ENCODE assay signal across 9 cellular contexts in genomic region chr6:7267521-7268091, GRCh38. TPM values are rescaled to one million over a fixed set of nuclear protein-coding genes. Genes with fewer than 3 reads are reported as not detected.
DNase-seq lines count a peak whose midpoint lies in the region; ATAC-seq, FAIRE-seq and TF ChIP-seq lines count a peak whose summit lies in the region.
"Had no signal": no experiment of that assay in that cellular context is flagged by ENCODE, and none has a peak within 500 bp of the region (broad histone marks: within the 10 kb centered on the region; RNA-seq: fewer than 3 reads in every experiment).

No MANE protein-coding gene starts in this region.

- ATAC-seq in HepG2 = peak; percentile 7; the same call in 1 of the 3 replicates
- ATAC-seq in HG03139 (IDR thresholded peaks at IDR 0.05; ENCODE audit: unreplicated experiment) = no peak

- H3K27me3 ChIP-seq in HepG2 (ENCODE audit: control insufficient read depth in 1 of 2, insufficient read depth in 2 of 2, low read length in 2 of 2) = no peaks in the 10 kb centered on the region
- H3K27me3 ChIP-seq in neural progenitor cell = no peaks in the 10 kb centered on the region

- WGBS in HepG2 (ENCODE audit: low lambda C conversion rate) = 75% methylated on average over 10 of the region's 13 CpGs

- no peak overlapping the region for H3K4me3 Mint-ChIP-seq in neural progenitor cell
- H3K4me3 Mint-ChIP-seq: T-helper 1 cell treated with Interleukin-12 subunit alpha and Interleukin-12 subunit beta and Interleukin-4 antibody, amounts not matched to agents 30 μg/mL and 1 μg/mL, for 36 hours had no signal

- TF ChIP-seq CTCF in HepG2 (CRISPR knock-in tag; IDR thresholded peaks at IDR 0.05) = no peak
- no peak for TF ChIP-seq CTCF in neural progenitor cell (IDR thresholded peaks at IDR 0.05)

- no peak overlapping the region for H3K4me2 ChIP-seq in HepG2 (ENCODE audit: low read depth, low read length)
- H3K4me2 ChIP-seq in neural progenitor cell = no peak overlapping the region

- no TSS peak for BruUV-seq in HepG2 (replicated peaks; lab: Mats Ljungman, UMichigan)

- CTCF ChIA-PET in HepG2 (lab: Yijun Ruan, JAX; ENCODE audit: low intra/inter-chr PET ratio, low total read pairs) (no interaction called here), HEK293T (lab: Yijun Ruan, JAX) (no interaction called here)

- H3K4me1 ChIP-seq in HepG2 (ENCODE audit: insufficient read depth, low read length) (peaks cover 53% of the 10 kb centered on the region), neural progenitor cell (no peaks in the 10 kb centered on the region)

- TF ChIP-seq EP300 in HepG2 (IDR thresholded peaks at IDR 0.05; ENCODE audit: low read depth in 2 of 2, low read length in 2 of 2) (no peak), HepG2 (CRISPR knock-in tag; IDR thresholded peaks at IDR 0.05; ENCODE audit: borderline replicate concordance) (no peak)

- H2AFZ ChIP-seq in HepG2 (ENCODE audit: low read length) = no peak overlapping the region
- H2AFZ ChIP-seq in neural progenitor cell (replicated peaks) = no peak overlapping the region

- no peaks in the 10 kb centered on the region for H3K79me2 ChIP-seq in HepG2 (ENCODE audit: insufficient read depth, low read length)
- H3K79me2 ChIP-seq in neural progenitor cell (ENCODE audit: low read depth) = no peaks in the 10 kb centered on the region

- H3K9ac ChIP-seq in HepG2 (ENCODE audit: insufficient read depth, low read depth, low read length) = no peak overlapping the region
- H3K9ac ChIP-seq in neural progenitor cell = no peak overlapping the region

- no peak for TF ChIP-seq POLR2A in HepG2 (IDR thresholded peaks at IDR 0.05; ENCODE audit: insufficient read depth in 1 of 2, low read depth in 2 of 2, low read length in 2 of 2)

- H3K9me3 ChIP-seq in HepG2 (ENCODE audit: low read length) (no peaks in the 10 kb centered on the region), neural progenitor cell (ENCODE audit: low read depth) (no peaks in the 10 kb centered on the region)

- H3K4me1 Mint-ChIP-seq in neural progenitor cell = peaks cover 8% of the 10 kb centered on the region

- POLR2A ChIA-PET in HepG2 (lab: Yijun Ruan, JAX) (no interaction called here), HEK293T (lab: Yijun Ruan, JAX) (no interaction called here)

- DNase-seq in AG08396 (ENCODE audit: low spot score) (peak; percentile 94), HT1080 (ENCODE audit: low read depth) (peak; percentile 96), brain pericyte (ENCODE audit: low read depth, low spot score) (peak; percentile 77), HepG2 (ENCODE audit: low spot score) (peak; percentile 52), neural progenitor cell (ENCODE audit: low spot score) (no peak), SKM-1 treated with dmso at 0.1 percent for 144 hours (lab: John Stamatoyannopoulos, UW; ENCODE audit: unreplicated experiment) (no peak), HEK293T (ENCODE audit: extremely low spot score) (no peak)

- no peaks in the 10 kb centered on the region for H4K20me1 ChIP-seq in HepG2 (ENCODE audit: insufficient read depth, low read length)
- H4K20me1 ChIP-seq in neural progenitor cell (ENCODE audit: low read depth) = no peaks in the 10 kb centered on the region

- no peak overlapping the region for H3K27ac ChIP-seq in HepG2 (ENCODE audit: extremely low read length, insufficient read depth, low read length)
- H3K27ac ChIP-seq in neural progenitor cell = no peak overlapping the region

- peaks cover 4% of the 10 kb centered on the region for H3K27me3 Mint-ChIP-seq in neural progenitor cell (ENCODE audit: insufficient read depth, low read depth)

- H3K9me3 Mint-ChIP-seq in neural progenitor cell = peaks cover 8% of the 10 kb centered on the region

- H3K27ac Mint-ChIP-seq in neural progenitor cell = no peak overlapping the region
- H3K27ac Mint-ChIP-seq: T-helper 1 cell treated with Interleukin-12 subunit alpha and Interleukin-12 subunit beta and Interleukin-4 antibody, amounts not matched to agents 30 μg/mL and 1 μg/mL, for 36 hours had no signal

- intact Hi-C loops in HepG2 (cut with micrococcal nuclease; ENCODE audit: unreplicated experiment) = no loop called here

- no peak for FAIRE-seq in HepG2 (lab: Jason Lieb, UNC)

- H3F3A ChIP-seq in neural progenitor cell (ENCODE audit: low read depth) = no peaks in the 10 kb centered on the region

- H3K4me3 ChIP-seq in HepG2 (replicated peaks in 1 of 3; ENCODE audit: insufficient read depth in 1 of 3, low read depth in 2 of 3, low read length in 3 of 3) (no peak overlapping the region), neural progenitor cell (no peak overlapping the region)

- no peak for TF ChIP-seq RAD21 in HepG2 (CRISPR knock-in tag; IDR thresholded peaks at IDR 0.05)

- no peaks in the 10 kb centered on the region for H3K36me3 Mint-ChIP-seq in neural progenitor cell

- in situ Hi-C loops in HepG2 (cut with HindIII; ENCODE audit: extremely low pct_ligation_motif_present, low pct_unique_long_range_greater_than_20kb) = no loop called here

- H3K36me3 ChIP-seq in HepG2 (replicated peaks in 1 of 2; ENCODE audit: control insufficient read depth in 1 of 2, insufficient read depth in 2 of 2, low read length in 2 of 2) (no peaks in the 10 kb centered on the region), neural progenitor cell (no peaks in the 10 kb centered on the region)

TF ChIP-seq in HepG2, 621 proteins besides CTCF, POLR2A, EP300 and RAD21 (continues in another document):
- TF ChIP-seq TP53 (CRISPR knock-in tag; conservative IDR thresholded peaks at IDR 0.05) (no peak), ZNF800 (CRISPR knock-in tag; IDR thresholded peaks at IDR 0.05) (no peak), ZNF263 (CRISPR knock-in tag; IDR thresholded peaks at IDR 0.05) (no peak), ZNF768 (CRISPR knock-in tag; IDR thresholded peaks at IDR 0.05) (peak; percentile 35; the same call in 1 of the 2 replicates)

TF ChIP-seq in HEK293T, 16 proteins besides CTCF, POLR2A, EP300 and RAD21:
- TF ChIP-seq ELF4 (IDR thresholded peaks at IDR 0.05) = no peak
- no peak for TF ChIP-seq L3MBTL2 (conservative IDR thresholded peaks at IDR 0.05)
- TF ChIP-seq NFRKB (IDR thresholded peaks at IDR 0.05) = no peak
- no peak for TF ChIP-seq SP1 (IDR thresholded peaks at IDR 0.05)
- TF ChIP-seq TARDBP (IDR thresholded peaks at IDR 0.05) = no peak
- TF ChIP-seq CTBP1 (IDR thresholded peaks at IDR 0.05; ENCODE audit: borderline replicate concordance) = no peak
- TF ChIP-seq FOXM1 (IDR thresholded peaks at IDR 0.05; ENCODE audit: borderline replicate concordance) = no peak
- no peak for TF ChIP-seq ZNF384 (IDR thresholded peaks at IDR 0.05)
- TF ChIP-seq FOXA1 (IDR thresholded peaks at IDR 0.05) = no peak
- no peak for TF ChIP-seq LEF1 (IDR thresholded peaks at IDR 0.05; ENCODE audit: borderline replicate concordance)
- TF ChIP-seq HDGF (IDR thresholded peaks at IDR 0.05; ENCODE audit: borderline replicate concordance) = no peak
- TF ChIP-seq FOXK2 (IDR thresholded peaks at IDR 0.05) = no peak
- TF ChIP-seq PKNOX1 (IDR thresholded peaks at IDR 0.05) = no peak

RNA-seq across cellular contexts. Expression of gene SSR1, which starts 45.4 kb away (rescaled TPM):
- 78.3 and 85.1 TPM in 2 replicates for total RNA-seq in HT1080 (2014; rRNA removed; shearing (Covaris generic))
- 129 and 134 TPM in 2 replicates for polyA plus RNA-seq in HT1080 (2015; cell fraction: cytosol; rRNA removed)
- 126 and 142 TPM in 2 replicates for polyA plus RNA-seq in HT1080 (2015; cell fraction: nucleus; rRNA removed)
- total RNA-seq in HepG2 (2016; rRNA removed; fragmentation: Illumina TruSeq; extraction: Trizol) (208 and 243 TPM in 2 replicates), neural progenitor cell (ENCODE audit: low replicate concordance) (62.5 and 96.6 TPM in 2 replicates)
- total RNA-seq in HepG2 (2016; cell fraction: cytosol; rRNA removed; fragmentation: Illumina TruSeq; extraction: Trizol; ENCODE audit: low read depth) = 39.6 and 42.9 TPM in 2 replicates
- total RNA-seq in HepG2 (2016; cell fraction: insoluble cytoplasmic fraction; rRNA removed; fragmentation: Illumina TruSeq; extraction: Trizol) = 200 and 237 TPM in 2 replicates
- total RNA-seq in HepG2 (2016; cell fraction: membrane; rRNA removed; fragmentation: Illumina TruSeq; extraction: Trizol) = 91.8 and 97.7 TPM in 2 replicates
- 235 and 275 TPM in 2 replicates for total RNA-seq in HepG2 (2016; cell fraction: nucleus; rRNA removed; fragmentation: Illumina TruSeq; extraction: Trizol)
- polyA plus RNA-seq in HepG2 (2011; rRNA removed) = 135 and 203 TPM in 2 replicates
- 77.3 and 119 TPM in 2 replicates for polyA plus RNA-seq in HepG2 (2011; cell fraction: cytosol; rRNA removed)
- 28.6 and 39.3 TPM in 2 replicates for polyA plus RNA-seq in HepG2 (2011; cell fraction: nucleus; rRNA removed)
- polyA plus RNA-seq in HepG2 (2012) = 148 and 179 TPM in 2 replicates
- polyA plus RNA-seq in HepG2 (2016; cell fraction: cytosol; fragmentation: Illumina TruSeq; extraction: Trizol; ENCODE audit: low read depth) = 33.8 and 41.9 TPM in 2 replicates
- 176 and 181 TPM in 2 replicates for polyA plus RNA-seq in HepG2 (2016; cell fraction: insoluble cytoplasmic fraction; fragmentation: Illumina TruSeq; extraction: Trizol; ENCODE audit: low read depth)
- 64.9 and 66.7 TPM in 2 replicates for polyA plus RNA-seq in HepG2 (2016; cell fraction: membrane; fragmentation: Illumina TruSeq; extraction: Trizol; ENCODE audit: low read depth)
- polyA plus RNA-seq in HepG2 (2016; cell fraction: nucleus; fragmentation: Illumina TruSeq; extraction: Trizol; ENCODE audit: insufficient read depth, low read depth) = 275 and 279 TPM in 2 replicates
- polyA minus RNA-seq in HepG2 (2011; rRNA and poly(A)+ RNA removed; ENCODE audit: low replicate concordance) = 76.5 and 121 TPM in 2 replicates
- polyA minus RNA-seq in HepG2 (2011; cell fraction: cytosol; rRNA and poly(A)+ RNA removed) = 135 and 140 TPM in 2 replicates
- polyA minus RNA-seq in HepG2 (2011; cell fraction: nucleus; rRNA and poly(A)+ RNA removed) = 83.2 and 87.0 TPM in 2 replicates

Comparison
In these comparisons a context has a peak if more than half of its experiments do, and no peak if none do; other contexts are left out.
1. DNase-seq: peak in AG08396 (single experiment), HT1080 (single experiment), brain pericyte (single experiment) and HepG2 (single experiment); none in neural progenitor cell (single experiment), SKM-1 treated with dmso at 0.1 percent for 144 hours (single experiment) and HEK293T (single experiment).